In the genomic region with DNA sequence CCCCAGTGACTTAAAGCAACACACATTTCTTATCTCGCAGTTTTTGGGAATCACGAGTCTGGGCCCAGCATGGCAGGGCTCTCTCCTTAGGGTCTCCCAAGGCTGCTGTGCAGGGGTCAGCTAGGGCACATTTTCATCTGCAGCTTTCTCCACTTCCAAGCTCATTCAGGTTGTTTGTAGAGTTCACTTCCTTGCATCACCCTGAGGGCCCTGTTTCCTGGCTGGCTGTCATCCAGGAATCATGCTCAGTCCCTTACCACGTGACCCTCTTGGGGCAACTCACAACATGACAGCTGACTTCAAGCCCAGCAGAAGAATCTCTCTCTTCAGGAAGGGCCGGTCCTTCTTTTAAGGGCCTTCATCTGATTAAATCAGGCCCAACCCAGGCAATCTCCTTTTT, we compare ENCODE assay signal across 13 cellular contexts. TPM values are rescaled to one million over a fixed set of nuclear protein-coding genes. Genes with fewer than 3 reads are reported as not detected.
A peak's percentile ranks its signal among the peaks of the same experiment; 100 is the strongest.
DNase-seq lines count a peak whose midpoint lies in the region; ATAC-seq and TF ChIP-seq lines count a peak whose summit lies in the region.
"Had no signal": no experiment of that assay in that cellular context is flagged by ENCODE, and none has a peak within 500 bp of the region (broad histone marks: within the 10 kb centered on the region; RNA-seq: fewer than 3 reads in every experiment).

No MANE protein-coding gene starts in this region.

- H3K9me3 ChIP-seq in BLaER1 treated with 17β-estradiol and CSF1 and Interleukin-3, amounts not matched to agents 10 nM and 100 nM (replicated peaks in 1 of 11), result no peaks in the 10 kb centered on the region
- H3K9me3 ChIP-seq in RWPE2 (ENCODE audit: severe bottlenecking) (no peaks in the 10 kb centered on the region), tibial nerve (no peaks in the 10 kb centered on the region)
- no peaks in the 10 kb centered on the region for H3K9me3 ChIP-seq in CD8-positive, alpha-beta memory T cell (ENCODE audit: low read length)

- POLR2A ChIA-PET in CD8-positive, alpha-beta memory T cell (lab: Charles Lee), result no interaction called here

- CTCF ChIA-PET in CD8-positive, alpha-beta memory T cell (lab: Charles Lee), result no interaction called here

- DNase-seq in LHCN-M2 (ENCODE audit: low read depth) (peak; percentile 54), RWPE2 (ENCODE audit: low spot score) (peak; percentile 77), iris pigment epithelial cell (ENCODE audit: low read depth) (peak; percentile 19), tibial nerve (ENCODE audit: low spot score in 2 of 2) (no peak), SK-N-DZ (ENCODE audit: low spot score) (no peak)
- DNase-seq in CD8-positive, alpha-beta memory T cell, result no peak
- DNase-seq: activated T-cell treated with anti-CD3 and anti-CD28 coated beads, Interleukin-2, amount 50 U/mL, for 1 hour; CD8-positive, alpha-beta T cell; H7 had no signal

- H3K4me2 ChIP-seq in BLaER1 treated with 17β-estradiol and CSF1 and Interleukin-3, amounts not matched to agents 10 nM and 100 nM, result peak overlapping the region in 9 of 11 experiments; percentile 21 to 39 (median 29); a peak in 10 of 22 replicates

- WGBS in tibial nerve, 2 donors, result 39 to 41% methylated on average over 4 of the region's 4 CpGs

- no peak overlapping the region for H3K27ac ChIP-seq in BLaER1 treated with 17β-estradiol and CSF1 and Interleukin-3, amounts not matched to agents 10 nM and 100 nM
- H3K27ac ChIP-seq in RWPE2 (ENCODE audit: poor library complexity, severe bottlenecking) (no peak overlapping the region), tibial nerve (no peak overlapping the region)
- no peak overlapping the region for H3K27ac ChIP-seq in CD8-positive, alpha-beta memory T cell (ENCODE audit: low read depth, low read length)
- H3K27ac ChIP-seq: coronary artery had no signal

- H3K4me3 Mint-ChIP-seq in CD8-positive, alpha-beta memory T cell, result no peak overlapping the region
- H3K4me3 Mint-ChIP-seq: CD8-positive, alpha-beta T cell had no signal

- peaks cover 0 to 16% (median 7%) of the 10 kb centered on the region in 10 experiments; a peak in 8 of 20 replicates for H3K4me1 ChIP-seq in BLaER1 treated with 17β-estradiol and CSF1 and Interleukin-3, amounts not matched to agents 10 nM and 100 nM
- H3K4me1 ChIP-seq in RWPE2 (ENCODE audit: insufficient read depth, poor library complexity, severe bottlenecking), result peaks cover 8% of the 10 kb centered on the region
- no peaks in the 10 kb centered on the region for H3K4me1 ChIP-seq in CD8-positive, alpha-beta memory T cell (ENCODE audit: insufficient read depth, low read length)
- no peaks in the 10 kb centered on the region for H3K4me1 ChIP-seq in tibial nerve

- TF ChIP-seq POLR2A in tibial nerve (IDR thresholded peaks at IDR 0.05), result no peak

- no peak overlapping the region for H3K4me3 ChIP-seq in BLaER1 treated with 17β-estradiol and CSF1 and Interleukin-3, amounts not matched to agents 10 nM and 100 nM
- H3K4me3 ChIP-seq in RWPE2 (ENCODE audit: severe bottlenecking) (no peak overlapping the region), tibial nerve (no peak overlapping the region)
- H3K4me3 ChIP-seq in CD8-positive, alpha-beta memory T cell (ENCODE audit: low read length), result no peak overlapping the region
- H3K4me3 ChIP-seq: coronary artery had no signal

- H3K9me3 Mint-ChIP-seq in CD8-positive, alpha-beta memory T cell, result no peaks in the 10 kb centered on the region
- H3K9me3 Mint-ChIP-seq: CD8-positive, alpha-beta T cell had no signal

- TF ChIP-seq CTCF in RWPE2 (IDR thresholded peaks at IDR 0.05; ENCODE audit: poor library complexity, severe bottlenecking) (no peak), tibial nerve (IDR thresholded peaks at IDR 0.05) (no peak)

- TF ChIP-seq EP300 in tibial nerve (IDR thresholded peaks at IDR 0.05), result no peak

- H3K36me3 ChIP-seq in BLaER1 treated with 17β-estradiol and CSF1 and Interleukin-3, amounts not matched to agents 10 nM and 100 nM, result no peaks in the 10 kb centered on the region
- no peaks in the 10 kb centered on the region for H3K36me3 ChIP-seq in RWPE2 (ENCODE audit: low read depth)
- no peaks in the 10 kb centered on the region for H3K36me3 ChIP-seq in CD8-positive, alpha-beta memory T cell (ENCODE audit: insufficient read depth, low read length)
- H3K36me3 ChIP-seq in tibial nerve, result no peaks in the 10 kb centered on the region

- H3K9ac ChIP-seq in BLaER1 treated with 17β-estradiol and CSF1 and Interleukin-3, amounts not matched to agents 10 nM and 100 nM, result no peak overlapping the region

- H4K20me1 ChIP-seq in BLaER1 treated with 17β-estradiol and CSF1 and Interleukin-3, amounts not matched to agents 10 nM and 100 nM, result no peaks in the 10 kb centered on the region

- ATAC-seq in RWPE2 (ENCODE audit: low read depth) (peak; percentile 88), HG03108 (IDR thresholded peaks at IDR 0.05; ENCODE audit: unreplicated experiment) (no peak)
- ATAC-seq: CD8-positive, alpha-beta T cell had no signal

- H3K36me3 Mint-ChIP-seq in CD8-positive, alpha-beta memory T cell, result no peaks in the 10 kb centered on the region
- H3K36me3 Mint-ChIP-seq: CD8-positive, alpha-beta T cell had no signal

- H3K27me3 ChIP-seq in BLaER1 treated with 17β-estradiol and CSF1 and Interleukin-3, amounts not matched to agents 10 nM and 100 nM, result no peaks in the 10 kb centered on the region
- H3K27me3 ChIP-seq in RWPE2 (ENCODE audit: insufficient read depth, poor library complexity, severe bottlenecking), result no peaks in the 10 kb centered on the region
- H3K27me3 ChIP-seq in CD8-positive, alpha-beta memory T cell (ENCODE audit: insufficient read depth, low read length, poor library complexity, severe bottlenecking), result peaks cover 4% of the 10 kb centered on the region
- H3K27me3 ChIP-seq in tibial nerve, result no peaks in the 10 kb centered on the region

- H3K27me3 Mint-ChIP-seq in CD8-positive, alpha-beta memory T cell, result peaks cover 3 to 15% of the 10 kb centered on the region in 2 donors

- no peak overlapping the region for H3K27ac Mint-ChIP-seq in CD8-positive, alpha-beta memory T cell
- H3K27ac Mint-ChIP-seq: CD8-positive, alpha-beta T cell; progenitor cell of endocrine pancreas had no signal

- H3K4me1 Mint-ChIP-seq in CD8-positive, alpha-beta memory T cell, result no peaks in the 10 kb centered on the region

RNA-seq across cellular contexts. Expression of a gene that starts 21.3 kb away (rescaled TPM):
- total RNA-seq in LHCN-M2 (2014; rRNA removed) (0.58 and 1.1 TPM in 2 replicates), tibial nerve (under 1 TPM in 2 of 4 donors, not detected in 2; 0.22 to 0.39 TPM)
- 0.06 TPM for polyA plus RNA-seq in LHCN-M2 (2012)
- under 1 TPM in 1 of 2 experiments, not detected in 1; 0.13 TPM for total RNA-seq in CD8-positive, alpha-beta memory T cell
- not detected for polyA plus RNA-seq in CD8-positive, alpha-beta memory T cell
- 40.0 and 41.1 TPM in 2 replicates for polyA plus RNA-seq in SK-N-DZ (2014; cell fraction: cytosol; rRNA removed)
- polyA plus RNA-seq in SK-N-DZ (2014; cell fraction: nucleus; rRNA removed), result 51.1 and 70.7 TPM in 2 replicates
- total RNA-seq: CD8-positive, alpha-beta T cell had no signal

Comparison
In these comparisons a context has a peak if more than half of its experiments do, and no peak if none do; other contexts are left out.
1. DNase-seq: peak in LHCN-M2 (single experiment), RWPE2 (single experiment) and iris pigment epithelial cell (single experiment); none in CD8-positive, alpha-beta memory T cell (0 of 5), tibial nerve (0 of 2) and SK-N-DZ (single experiment).